Comparison of ENCODE assay signal across 11 cellular contexts in genomic region chr17:67442787-67443624, GRCh38.
DNase-seq lines count a peak whose midpoint lies in the region; ATAC-seq and TF ChIP-seq lines count a peak whose summit lies in the region.
"Had no signal": no experiment of that assay in that cellular context is flagged by ENCODE, and none has a peak within 500 bp of the region (broad histone marks: within the 10 kb centered on the region; RNA-seq: fewer than 3 reads in every experiment).

No MANE protein-coding gene starts in this region.

- peaks cover 47% of the 10 kb centered on the region for H3K4me1 Mint-ChIP-seq in CD14-positive monocyte
- H3K4me1 Mint-ChIP-seq in nephron, result peaks cover 35% of the 10 kb centered on the region

- intact Hi-C loops in CD14-positive monocyte (cut with micrococcal nuclease), result loop anchor here in 1 of 2 donors (5.0 kb wide), 1 partner anchor 34 kb away; no protein-coding TSS in a partner anchor

- H3K9me3 Mint-ChIP-seq in CD14-positive monocyte (no peaks in the 10 kb centered on the region), nephron (no peaks in the 10 kb centered on the region)

- H3K27ac Mint-ChIP-seq in CD14-positive monocyte (peak overlapping the region in 6 of 7 donors; percentile 12 to 64 (median 26)), nephron (peak overlapping the region; percentile 76 to 89 (median 86))

- TF ChIP-seq CTCF in CD14-positive monocyte (IDR thresholded peaks at IDR 0.05) (no peak), nephron (IDR thresholded peaks at IDR 0.05; ENCODE audit: unreplicated experiment in 3 of 3) (no peak)

- DNase-seq in CD14-positive monocyte (ENCODE audit: low spot score) (no peak), NCI-H1092 (lab: John Stamatoyannopoulos, UW) (peak; percentile 38), dermis blood vessel endothelial cell (peak; percentile 59), occipital lobe (lab: John Stamatoyannopoulos, UW) (no peak), A172 (ENCODE audit: low spot score) (no peak), GDM1 (lab: John Stamatoyannopoulos, UW) (no peak)
- DNase-seq: activated CD4-positive, CD25-positive, alpha-beta regulatory T cell treated with anti-CD3 and anti-CD28 coated beads, Interleukin-2, amount 50 U/mL, for 72 hours; central memory CD4-positive, alpha-beta T cell; NCI-H1105 treated with DMSO at 0.1 percent for 48 hours had no signal

- no peak for ATAC-seq in HG03175 (IDR thresholded peaks at IDR 0.05; ENCODE audit: unreplicated experiment)

- H3K4me3 Mint-ChIP-seq in CD14-positive monocyte (no peak overlapping the region), nephron (peak overlapping the region; percentile 3 to 8 (median 5))

- H3K27me3 Mint-ChIP-seq in CD14-positive monocyte (ENCODE audit: low read depth in 3 of 3), result peaks cover 0 to 4% (median 2%) of the 10 kb centered on the region in 3 donors
- peaks cover 3% of the 10 kb centered on the region for H3K27me3 Mint-ChIP-seq in nephron (ENCODE audit: low read depth)

- peaks cover 0 to 4% of the 10 kb centered on the region in 2 donors for H3K36me3 Mint-ChIP-seq in CD14-positive monocyte
- no peaks in the 10 kb centered on the region for H3K36me3 Mint-ChIP-seq in nephron (ENCODE audit: low read depth)

Comparison
In these comparisons a context has a peak if more than half of its experiments do, and no peak if none do; other contexts are left out.
1. DNase-seq: peak in NCI-H1092 (single experiment) and dermis blood vessel endothelial cell (single experiment); none in CD14-positive monocyte (single experiment), occipital lobe (single experiment), A172 (single experiment) and GDM1 (single experiment).
2. H3K4me3 Mint-ChIP-seq: peak in nephron (3 of 3); none in CD14-positive monocyte (0 of 2).